ENCODE assay signal across 8 cellular contexts in the genomic region with DNA sequence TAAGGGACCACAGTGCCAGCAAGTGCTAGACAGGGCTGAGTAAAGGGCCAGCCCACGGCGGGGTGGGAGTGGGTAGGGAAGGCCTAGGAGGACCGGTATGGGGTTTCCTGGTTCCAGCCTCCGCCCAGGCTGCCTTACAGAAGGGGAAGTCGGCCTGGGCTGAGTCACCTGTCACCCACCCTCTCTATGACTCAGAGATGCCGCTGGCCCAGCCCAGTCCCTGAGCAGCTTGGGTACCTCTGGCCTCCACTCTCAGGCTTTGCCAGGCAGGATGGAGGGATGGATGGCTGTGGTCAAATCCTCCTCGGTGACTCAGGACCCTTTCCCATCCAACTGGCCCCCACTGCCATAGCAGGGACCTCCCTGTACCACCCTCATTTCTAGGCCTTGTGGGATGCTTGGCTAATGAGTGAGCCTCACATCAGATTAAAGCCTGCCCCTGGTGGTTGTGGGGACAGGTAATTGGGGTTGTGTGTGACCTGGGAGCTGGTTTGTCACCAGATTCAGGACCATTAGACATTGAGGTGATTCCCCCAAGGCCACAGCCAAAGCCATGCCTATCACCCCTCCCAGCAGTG.
DNase-seq lines count a peak whose midpoint lies in the region; ATAC-seq and TF ChIP-seq lines count a peak whose summit lies in the region.

No MANE protein-coding gene starts in this region.

- no peak overlapping the region for H3K4me3 ChIP-seq in fibroblast of pulmonary artery (replicated peaks; ENCODE audit: low read depth, low read length)

- DNase-seq in NOMO-1 treated with DMSO at 0.1 percent for 48 hours (lab: John Stamatoyannopoulos, UW; ENCODE audit: unreplicated experiment) (peak; percentile 88), activated T-cell treated with anti-CD3 and anti-CD28 coated beads for 4 hours (peak; percentile 81), fibroblast of pulmonary artery (ENCODE audit: low read depth) (peak; percentile 66), foreskin melanocyte (no peak), NCI-H510A (lab: John Stamatoyannopoulos, UW) (no peak)
- DNase-seq in stimulated activated CD4-positive, alpha-beta T cell treated with anti-CD3 and anti-CD28 coated beads, Interleukin-1b, Interleukin-23, amount 100 ng/mL, for 4 hours (ENCODE audit: low read depth in 2 of 2), result peak; percentile 77 to 81

- ATAC-seq in GM21390 (IDR thresholded peaks at IDR 0.05; ENCODE audit: unreplicated experiment) (peak; percentile 57), HG03460 (IDR thresholded peaks at IDR 0.05; ENCODE audit: unreplicated experiment) (no peak)

- no peak for TF ChIP-seq CTCF in fibroblast of pulmonary artery (IDR thresholded peaks at IDR 0.05; ENCODE audit: low read length, missing control alignments)

Comparison
In these comparisons a context has a peak if more than half of its experiments do, and no peak if none do; other contexts are left out.
1. DNase-seq: peak in NOMO-1 treated with DMSO at 0.1 percent for 48 hours (single experiment), activated T-cell treated with anti-CD3 and anti-CD28 coated beads for 4 hours (single experiment), fibroblast of pulmonary artery (single experiment) and stimulated activated CD4-positive, alpha-beta T cell treated with anti-CD3 and anti-CD28 coated beads, Interleukin-1b, Interleukin-23, amount 100 ng/mL, for 4 hours (2 of 2); none in foreskin melanocyte (single experiment) and NCI-H510A (single experiment).